ENCODE assay signal across 15 cellular contexts in genomic region chr14:30748343-30748742, GRCh38.
"Had no signal": no experiment of that assay in that cellular context is flagged by ENCODE, and none has a peak within 500 bp of the region (broad histone marks: within the 10 kb centered on the region; RNA-seq: fewer than 3 reads in every experiment).

No MANE protein-coding gene starts in this region.

- ATAC-seq: foreskin keratinocyte; mucosa of descending colon; natural killer cell; right cardiac atrium; stimulated activated memory B cell treated with anti-CD40 and anti-IgM and Interleukin-4, amounts not matched to agents 10 μg/mL and 1 μg/mL and 100 μg/mL, for 72 hours; upper lobe of right lung had no signal

- FAIRE-seq: endothelial cell of umbilical vein had no signal

- DNase-seq: colonic mucosa; dermis blood vessel endothelial cell; erythroblast; foreskin keratinocyte; head of caudate nucleus; kidney glomerular epithelial cell; mucosa of descending colon; natural killer cell; ovary; right cardiac atrium; stimulated activated CD4-positive, alpha-beta T cell treated with anti-CD3 and anti-CD28 coated beads, Interleukin-4, amount 100 ng/mL, for 1 hour; testis; upper lobe of right lung had no signal
